In the genomic region with DNA sequence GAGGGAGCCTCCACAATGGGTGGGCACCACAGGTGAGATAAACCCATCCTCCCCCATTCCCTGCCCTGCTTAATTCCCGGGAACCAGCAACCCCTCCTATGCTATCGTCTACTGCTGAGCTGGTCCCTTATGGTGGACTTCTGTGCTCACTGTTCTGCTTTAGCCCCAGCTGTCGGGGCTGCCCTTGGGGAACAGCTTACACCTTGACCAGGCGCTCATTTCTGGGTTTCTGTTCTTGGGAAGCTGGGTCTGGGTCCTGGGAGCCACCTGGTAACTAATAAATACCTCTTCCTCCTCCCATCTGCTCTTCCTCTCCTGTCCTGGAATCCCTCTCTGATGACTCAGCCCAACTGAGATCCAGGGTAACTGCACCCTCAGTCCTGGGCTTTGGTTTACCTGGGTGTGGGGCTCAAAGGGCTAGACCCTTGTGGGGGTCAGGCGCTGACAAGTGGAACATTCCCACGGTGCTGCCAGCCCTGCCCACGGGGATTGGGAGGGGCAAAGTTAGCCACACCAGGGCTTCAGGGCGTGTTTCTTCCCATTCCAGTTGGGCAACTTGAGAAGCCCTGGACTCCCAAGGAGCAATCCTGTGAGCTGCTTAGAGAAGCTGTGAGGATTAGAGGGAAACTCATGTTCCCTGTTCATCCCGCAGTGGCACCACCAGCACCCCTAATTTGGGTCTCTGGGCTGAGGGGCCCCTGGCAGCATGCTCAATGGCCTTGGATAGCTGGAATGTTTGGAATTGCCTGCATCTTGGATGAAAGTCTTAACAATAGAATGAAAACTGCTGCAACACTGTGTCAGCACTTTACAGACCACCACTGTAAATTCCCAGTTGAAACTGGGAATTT, we compare ENCODE assay signal across 10 cellular contexts. TPM values are rescaled to one million over a fixed set of nuclear protein-coding genes. Genes with fewer than 3 reads are reported as not detected.
DNase-seq lines count a peak whose midpoint lies in the region; ATAC-seq and TF ChIP-seq lines count a peak whose summit lies in the region.
"Had no signal": no experiment of that assay in that cellular context is flagged by ENCODE, and none has a peak within 500 bp of the region (broad histone marks: within the 10 kb centered on the region; RNA-seq: fewer than 3 reads in every experiment).

No MANE protein-coding gene starts in this region.

- no peaks in the 10 kb centered on the region for H3K9me2 ChIP-seq in GM23248 (ENCODE audit: insufficient read depth)

- H4K20me1 ChIP-seq in GM23248 (ENCODE audit: insufficient read depth) (no peaks in the 10 kb centered on the region), osteoblast (ENCODE audit: insufficient read depth, low read length) (no peaks in the 10 kb centered on the region)

- H3K9ac ChIP-seq in GM23248 = no peak overlapping the region

- no peak for ATAC-seq in HG02973 (IDR thresholded peaks at IDR 0.05; ENCODE audit: unreplicated experiment)
- ATAC-seq: body of pancreas had no signal

- DNase-seq in GM23248 = peak; percentile 7
- peak in 2 of 3 donors; percentile 55 to 61 for DNase-seq in Peyer's patch
- no peak for DNase-seq in epithelial cell of prostate (ENCODE audit: low read depth, low spot score)
- DNase-seq in osteoblast (ENCODE audit: insufficient read length, low spot score, missing footprints) = no peak
- DNase-seq in GM19240 (ENCODE audit: insufficient read length, low spot score) = no peak
- DNase-seq in iPS-NIHi11 (ENCODE audit: low spot score) = no peak
- DNase-seq: NCI-H345, retina had no signal

- H3F3A ChIP-seq in GM23248 (ENCODE audit: insufficient read depth) = peaks cover 10% of the 10 kb centered on the region; the same call in 1 of the 2 replicates

- WGBS in GM23248 (ENCODE audit: low coverage in 1 of 2, low lambda C conversion rate in 2 of 2, missing lambda C conversion rate in 2 of 2), 2 experiments = 58% methylated on average over 9 of the region's 9 CpGs

- H3K27me3 ChIP-seq in GM23248 (replicated peaks; ENCODE audit: insufficient read depth) (no peaks in the 10 kb centered on the region), Peyer's patch (no peaks in the 10 kb centered on the region), osteoblast (ENCODE audit: insufficient read depth, low read length) (peaks cover 4% of the 10 kb centered on the region)
- H3K27me3 ChIP-seq: body of pancreas had no signal

- H3K36me3 ChIP-seq in GM23248 (ENCODE audit: low read depth) (no peaks in the 10 kb centered on the region), Peyer's patch (no peaks in the 10 kb centered on the region), osteoblast (ENCODE audit: insufficient read depth, low read length) (no peaks in the 10 kb centered on the region)

- no peak for TF ChIP-seq POLR2A in Peyer's patch (IDR thresholded peaks at IDR 0.05)

- H3K79me2 ChIP-seq in GM23248 (ENCODE audit: insufficient read depth) (peaks cover 5% of the 10 kb centered on the region; the same call in 1 of the 2 replicates), osteoblast (ENCODE audit: insufficient read depth, low read length) (peaks cover 9% of the 10 kb centered on the region)

- H2AFZ ChIP-seq in GM23248 = peak overlapping the region; percentile 92; the same call in 1 of the 2 replicates
- H2AFZ ChIP-seq in osteoblast (ENCODE audit: low read length) = peak overlapping the region; percentile 96

- no peaks in the 10 kb centered on the region for H3K9me3 ChIP-seq in GM23248 (ENCODE audit: low read depth)
- no peaks in the 10 kb centered on the region for H3K9me3 ChIP-seq in Peyer's patch
- no peaks in the 10 kb centered on the region for H3K9me3 ChIP-seq in osteoblast (ENCODE audit: low read depth, low read length)
- H3K9me3 ChIP-seq: body of pancreas had no signal

- in situ Hi-C loops in GM23248 (cut with MboI) = no loop called here

- H3K27ac ChIP-seq in GM23248 = no peak overlapping the region
- no peak overlapping the region for H3K27ac ChIP-seq in Peyer's patch
- peak overlapping the region; percentile 73 for H3K27ac ChIP-seq in epithelial cell of prostate
- H3K27ac ChIP-seq in osteoblast (ENCODE audit: low read depth, low read length) = no peak overlapping the region
- H3K27ac ChIP-seq: body of pancreas had no signal

- H3K4me3 ChIP-seq in GM23248 = no peak overlapping the region
- H3K4me3 ChIP-seq in Peyer's patch = no peak overlapping the region
- H3K4me3 ChIP-seq in osteoblast (ENCODE audit: insufficient read depth, low read length) = peak overlapping the region; percentile 91

- H3K4me1 ChIP-seq in GM23248 (ENCODE audit: insufficient read depth) (peaks cover 15% of the 10 kb centered on the region; the same call in 1 of the 2 replicates), Peyer's patch (peaks cover 0 to 15% (median 0%) of the 10 kb centered on the region in 4 donors), osteoblast (ENCODE audit: insufficient read depth, low read length) (peaks cover 14% of the 10 kb centered on the region)

- no peak for TF ChIP-seq CTCF in Peyer's patch (IDR thresholded peaks at IDR 0.05)
- TF ChIP-seq CTCF in osteoblast (IDR thresholded peaks at IDR 0.05; ENCODE audit: extremely low read depth, low read depth, low read length) = no peak

- H3K4me2 ChIP-seq in GM23248 (ENCODE audit: unreplicated experiment) = peak overlapping the region; percentile 87
- H3K4me2 ChIP-seq in osteoblast (ENCODE audit: insufficient read depth, low read length) = peak overlapping the region; percentile 98

RNA-seq across cellular contexts. Expression of a gene that starts 1.6 kb away (rescaled TPM):
- total RNA-seq in GM23248 (2014; rRNA removed; shearing (Covaris generic)) = not detected in 2 replicates
- polyA plus RNA-seq in GM23248 (2016; fragmentation: Nextera tagmentation; extraction: Ambion mirVana) = 9.4 and 13.9 TPM in 2 replicates
- total RNA-seq in Peyer's patch (not detected), osteoblast (0.29 and 0.72 TPM in 2 replicates)
- total RNA-seq: body of pancreas had no signal

RNA-seq across cellular contexts. Expression of a gene that starts 4.2 kb away (rescaled TPM):
- total RNA-seq in GM23248 (2014; rRNA removed; shearing (Covaris generic)) = 64.3 and 74.7 TPM in 2 replicates
- 74.4 and 79.5 TPM in 2 replicates for polyA plus RNA-seq in GM23248 (2016; fragmentation: Nextera tagmentation; extraction: Ambion mirVana)
- total RNA-seq in Peyer's patch = 10 to 100 TPM; 43.8 to 66.8 (median 51.9) TPM
- total RNA-seq in osteoblast = 113 and 124 TPM in 2 replicates

Comparison
In these comparisons a context has a peak if more than half of its experiments do, and no peak if none do; other contexts are left out.
1. DNase-seq: peak in GM23248 (single experiment) and Peyer's patch (2 of 3); none in epithelial cell of prostate (single experiment), osteoblast (single experiment), GM19240 (single experiment) and iPS-NIHi11 (single experiment).